ENCODE assay signal across 8 cellular contexts in genomic region chr19:19385131-19385899, GRCh38. TPM values are rescaled to one million over a fixed set of nuclear protein-coding genes. Genes with fewer than 3 reads are reported as not detected.
DNase-seq lines count a peak whose midpoint lies in the region; ATAC-seq and TF ChIP-seq lines count a peak whose summit lies in the region.

No MANE protein-coding gene starts in this region.

- no peaks in the 10 kb centered on the region for H3K9me3 ChIP-seq in HUES48 (ENCODE audit: control insufficient read depth, insufficient read depth, low read length)
- H3K9me3 ChIP-seq in NT2/D1 (ENCODE audit: insufficient read depth, low read length) = peaks cover 11% of the 10 kb centered on the region; the same call in 1 of the 2 replicates
- H3K9me3 ChIP-seq in endodermal cell (ENCODE audit: control insufficient read depth, low read length) = no peaks in the 10 kb centered on the region

- peak overlapping the region; percentile 44 for H3K9ac ChIP-seq in HUES48 (ENCODE audit: low read depth, low read length)
- H3K9ac ChIP-seq in NT2/D1 (ENCODE audit: insufficient read length, low read depth) = peak overlapping the region; percentile 87
- peak overlapping the region; percentile 79 for H3K9ac ChIP-seq in endodermal cell (ENCODE audit: extremely low read depth, low read length, poor library complexity, severe bottlenecking)

- peaks cover 5% of the 10 kb centered on the region for H3K36me3 Mint-ChIP-seq in endodermal cell (ENCODE audit: low read depth)

- no peaks in the 10 kb centered on the region for H3K27me3 Mint-ChIP-seq in endodermal cell (ENCODE audit: insufficient read depth)

- peaks cover 13% of the 10 kb centered on the region for H3K9me3 Mint-ChIP-seq in endodermal cell

- DNase-seq in D341Med (ENCODE audit: low spot score) = peak; percentile 98
- peak; percentile 99 for DNase-seq in NT2/D1 (ENCODE audit: low read depth, low spot score)
- peak; percentile 99 for DNase-seq in activated CD8-positive, alpha-beta memory T cell treated with anti-CD3 and anti-CD28 coated beads, Interleukin-2, amount 50 U/mL, for 24 hours (ENCODE audit: extremely low read depth)
- DNase-seq in endodermal cell = peak; percentile 100
- peak; percentile 100 for DNase-seq in mesenteric fat pad (ENCODE audit: low spot score)
- DNase-seq in stimulated activated CD8-positive, alpha-beta memory T cell treated with anti-CD3 and anti-CD28 coated beads, Interleukin-15, amount 100 ng/mL, for 1 hour (ENCODE audit: low read depth) = peak; percentile 98

- ATAC-seq in GM21423 (IDR thresholded peaks at IDR 0.05; ENCODE audit: unreplicated experiment) = peak; percentile 88

- peaks cover 16% of the 10 kb centered on the region; the same call in 1 of the 2 replicates for H3K4me1 ChIP-seq in HUES48 (ENCODE audit: control insufficient read depth, insufficient read depth, low read length)
- H3K4me1 ChIP-seq in NT2/D1 (ENCODE audit: insufficient read depth, insufficient read length) = peaks cover 4% of the 10 kb centered on the region
- H3K4me1 ChIP-seq in endodermal cell (ENCODE audit: control insufficient read depth, insufficient read depth, low read length) = no peaks in the 10 kb centered on the region

- peaks cover 23% of the 10 kb centered on the region for H3K4me1 Mint-ChIP-seq in endodermal cell

- H3K27me3 ChIP-seq in HUES48 (ENCODE audit: control insufficient read depth, insufficient read depth, low read length) (no peaks in the 10 kb centered on the region), NT2/D1 (ENCODE audit: insufficient read depth, insufficient read length) (no peaks in the 10 kb centered on the region), endodermal cell (ENCODE audit: control insufficient read depth, insufficient read depth, low read length, poor library complexity, severe bottlenecking) (no peaks in the 10 kb centered on the region)

- TF ChIP-seq CTCF in endodermal cell (conservative IDR thresholded peaks at IDR 0.05) = no peak

- H3K4me3 ChIP-seq in HUES48 (ENCODE audit: low read depth, low read length) (peak overlapping the region; percentile 88), NT2/D1 (ENCODE audit: insufficient read length, low read depth) (peak overlapping the region; percentile 88), endodermal cell (ENCODE audit: low read length) (peak overlapping the region; percentile 78)

- 1 to 3% methylated on average over 36 to 75 of the region's 75 CpGs for WGBS in endodermal cell (ENCODE audit: insufficient coverage in 1 of 2, insufficient read length in 1 of 2), 2 experiments

- H3K4me3 Mint-ChIP-seq in endodermal cell = peak overlapping the region; percentile 78

- H3K36me3 ChIP-seq in HUES48 (ENCODE audit: control insufficient read depth, insufficient read depth, low read length) (no peaks in the 10 kb centered on the region), NT2/D1 (ENCODE audit: insufficient read depth, insufficient read length, low read length) (peaks cover 12% of the 10 kb centered on the region), endodermal cell (ENCODE audit: control insufficient read depth, insufficient read depth, low read length) (no peaks in the 10 kb centered on the region)

- peak overlapping the region; percentile 85 for H3K27ac Mint-ChIP-seq in endodermal cell

- peak overlapping the region; percentile 91 for H3K27ac ChIP-seq in HUES48 (ENCODE audit: low read depth, low read length)
- peak overlapping the region; percentile 29 for H3K27ac ChIP-seq in endodermal cell (ENCODE audit: low read depth, low read length)

RNA-seq across cellular contexts. Expression of gene GATAD2A, which starts 20.2 kb away (rescaled TPM):
- 100 to 1,000 TPM; 115 to 126 TPM for total RNA-seq in endodermal cell
- polyA plus RNA-seq in endodermal cell (2013, experiment 1 of 2) = 62.7 TPM
- polyA plus RNA-seq in endodermal cell (2013, experiment 2 of 2) = 56.7 TPM
- 98.9 TPM for total RNA-seq in mesenteric fat pad

Comparison
In these comparisons a context has a peak if more than half of its experiments do, and no peak if none do; other contexts are left out.
1. Peak in every context shown above with its lines: DNase-seq, ATAC-seq, H3K4me3 ChIP-seq and H3K27ac ChIP-seq.